ENCODE assay signal across 1 cellular context in genomic region chr4:6404611-6405416, GRCh38.
TF ChIP-seq lines count a peak whose summit lies in the region.

No MANE protein-coding gene starts in this region.

TF ChIP-seq in HEK293, 187 proteins besides CTCF, POLR2A, EP300 and RAD21:
- TF ChIP-seq GFI1B (tag by site-specific recombination; IDR thresholded peaks at IDR 0.05) (no peak), ZNF341 (tag by site-specific recombination; IDR thresholded peaks at IDR 0.05; ENCODE audit: low read depth) (peak; percentile 36)
